Comparison of ENCODE assay signal across 1 cellular context in genomic region chr6:144978208-144978607, GRCh38.
TF ChIP-seq lines count a peak whose summit lies in the region.

No MANE protein-coding gene starts in this region.

TF ChIP-seq in IMR-90, 13 proteins besides CTCF, POLR2A, EP300 and RAD21:
- TF ChIP-seq RCOR1 (IDR thresholded peaks at IDR 0.05; ENCODE audit: insufficient replicate concordance, low read length) (no peak), CEBPB (IDR thresholded peaks at IDR 0.05; ENCODE audit: low read depth, low read length) (no peak), NFE2L2 (IDR thresholded peaks at IDR 0.05; ENCODE audit: low read depth, low read length) (no peak)
